In the genomic region with DNA sequence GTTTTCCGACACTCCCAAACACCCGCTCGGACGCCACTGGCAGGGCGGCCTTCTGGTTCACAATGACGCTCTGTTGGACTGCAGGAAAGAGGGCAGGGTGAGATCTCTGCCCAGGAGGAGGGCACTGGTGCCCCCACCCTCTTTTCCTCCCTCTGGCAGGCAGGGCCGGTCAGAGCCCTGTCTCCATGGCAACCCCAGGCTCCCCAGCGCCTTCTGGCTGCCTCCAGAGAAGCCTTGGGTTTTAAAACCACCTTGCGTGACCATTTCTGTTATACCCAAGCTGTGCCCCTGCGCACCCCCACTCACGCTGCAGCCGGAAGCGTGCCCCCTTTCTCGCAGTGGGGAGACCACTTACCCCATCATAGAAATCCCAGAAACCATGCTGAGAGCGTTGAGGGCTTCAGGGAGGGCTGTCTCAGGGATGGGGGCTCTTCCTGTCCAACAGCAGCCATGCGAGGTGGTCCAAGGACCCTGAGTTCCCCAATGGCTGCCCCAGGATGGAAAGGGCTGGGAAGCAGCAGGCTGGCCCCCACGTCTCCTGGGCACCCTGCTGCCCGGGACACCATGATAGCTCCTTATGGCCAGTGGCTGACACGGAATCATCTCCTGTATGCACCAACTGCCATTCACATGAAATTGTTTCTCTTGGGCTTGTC, we compare ENCODE assay signal across 2 cellular contexts.
TF ChIP-seq lines count a peak whose summit lies in the region.

No MANE protein-coding gene starts in this region.

TF ChIP-seq in A549, 52 proteins besides CTCF, POLR2A, EP300 and RAD21:
- no peak for TF ChIP-seq MYC (IDR thresholded peaks at IDR 0.05; ENCODE audit: borderline replicate concordance, low read length)
- no peak for TF ChIP-seq CEBPB (IDR thresholded peaks at IDR 0.05)
- TF ChIP-seq, protein P1, sequence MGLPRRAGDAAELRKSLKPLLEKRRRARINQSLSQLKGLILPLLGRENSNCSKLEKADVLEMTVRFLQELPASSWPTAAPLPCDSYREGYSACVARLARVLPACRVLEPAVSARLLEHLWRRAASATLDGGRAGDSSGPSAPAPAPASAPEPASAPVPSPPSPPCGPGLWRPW (IDR thresholded peaks at IDR 0.05), result no peak
- TF ChIP-seq, protein P2, sequence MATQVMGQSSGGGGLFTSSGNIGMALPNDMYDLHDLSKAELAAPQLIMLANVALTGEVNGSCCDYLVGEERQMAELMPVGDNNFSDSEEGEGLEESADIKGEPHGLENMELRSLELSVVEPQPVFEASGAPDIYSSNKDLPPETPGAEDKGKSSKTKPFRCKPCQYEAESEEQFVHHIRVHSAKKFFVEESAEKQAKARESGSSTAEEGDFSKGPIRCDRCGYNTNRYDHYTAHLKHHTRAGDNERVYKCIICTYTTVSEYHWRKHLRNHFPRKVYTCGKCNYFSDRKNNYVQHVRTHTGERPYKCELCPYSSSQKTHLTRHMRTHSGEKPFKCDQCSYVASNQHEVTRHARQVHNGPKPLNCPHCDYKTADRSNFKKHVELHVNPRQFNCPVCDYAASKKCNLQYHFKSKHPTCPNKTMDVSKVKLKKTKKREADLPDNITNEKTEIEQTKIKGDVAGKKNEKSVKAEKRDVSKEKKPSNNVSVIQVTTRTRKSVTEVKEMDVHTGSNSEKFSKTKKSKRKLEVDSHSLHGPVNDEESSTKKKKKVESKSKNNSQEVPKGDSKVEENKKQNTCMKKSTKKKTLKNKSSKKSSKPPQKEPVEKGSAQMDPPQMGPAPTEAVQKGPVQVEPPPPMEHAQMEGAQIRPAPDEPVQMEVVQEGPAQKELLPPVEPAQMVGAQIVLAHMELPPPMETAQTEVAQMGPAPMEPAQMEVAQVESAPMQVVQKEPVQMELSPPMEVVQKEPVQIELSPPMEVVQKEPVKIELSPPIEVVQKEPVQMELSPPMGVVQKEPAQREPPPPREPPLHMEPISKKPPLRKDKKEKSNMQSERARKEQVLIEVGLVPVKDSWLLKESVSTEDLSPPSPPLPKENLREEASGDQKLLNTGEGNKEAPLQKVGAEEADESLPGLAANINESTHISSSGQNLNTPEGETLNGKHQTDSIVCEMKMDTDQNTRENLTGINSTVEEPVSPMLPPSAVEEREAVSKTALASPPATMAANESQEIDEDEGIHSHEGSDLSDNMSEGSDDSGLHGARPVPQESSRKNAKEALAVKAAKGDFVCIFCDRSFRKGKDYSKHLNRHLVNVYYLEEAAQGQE (IDR thresholded peaks at IDR 0.05), result no peak
- TF ChIP-seq FOXS1 (CRISPR knock-in tag; IDR thresholded peaks at IDR 0.05), result no peak
- TF ChIP-seq RCOR1 (IDR thresholded peaks at IDR 0.05; ENCODE audit: low read depth, low read length), result no peak
- TF ChIP-seq ZSCAN20 (CRISPR knock-in tag; IDR thresholded peaks at IDR 0.05), result no peak
TF ChIP-seq in A549: peak in this region for 0.

TF ChIP-seq in neural cell, 6 proteins besides CTCF, POLR2A, EP300 and RAD21:
- TF ChIP-seq POLR2AphosphoS5 (IDR thresholded peaks at IDR 0.05) (no peak), TAF1 (IDR thresholded peaks at IDR 0.05; ENCODE audit: low read depth) (no peak), MXI1 (conservative IDR thresholded peaks at IDR 0.05; ENCODE audit: poor library complexity, severe bottlenecking) (no peak), EZH2 (IDR thresholded peaks at IDR 0.05; ENCODE audit: borderline replicate concordance, insufficient read depth, low read length, poor library complexity, severe bottlenecking) (no peak), SMC3 (conservative IDR thresholded peaks at IDR 0.05; ENCODE audit: poor library complexity) (no peak)
- TF ChIP-seq, protein P2 (IDR thresholded peaks at IDR 0.05; ENCODE audit: borderline replicate concordance), result no peak
